16 cellular contexts compared by ENCODE assay signal in genomic region chr3:18723426-18723825, GRCh38.
DNase-seq lines count a peak whose midpoint lies in the region; ATAC-seq lines count a peak whose summit lies in the region.
"Had no signal": no experiment of that assay in that cellular context is flagged by ENCODE, and none has a peak within 500 bp of the region (broad histone marks: within the 10 kb centered on the region; RNA-seq: fewer than 3 reads in every experiment).

No MANE protein-coding gene starts in this region.

- H3K9me3 ChIP-seq in HUES48 (ENCODE audit: control insufficient read depth, insufficient read depth, low read length): no peaks in the 10 kb centered on the region
- H3K9me3 ChIP-seq in HAP-1: no peaks in the 10 kb centered on the region
- H3K9me3 ChIP-seq: sigmoid colon had no signal

- CTCF ChIA-PET in activated CD4-positive, alpha-beta T cell treated with anti-CD3 and anti-CD28 coated beads, Interleukin-2, amount 10 ng/mL, durations not matched to agents 7 days and 5 days (lab: Charles Lee): interaction anchor here (1.4 kb wide), 1 partner anchor 277 kb away, joined by 5 read pairs; no protein-coding TSS in a partner anchor
- CTCF ChIA-PET in activated CD8-positive, alpha-beta T cell treated with anti-CD3 and anti-CD28 coated beads, Interleukin-2, amount 10 ng/mL, durations not matched to agents 7 days and 5 days (lab: Charles Lee): interaction anchor here (2.6 to 4.9 kb wide), 3 partner anchors 7 to 22 kb away, joined by 7 to 54 read pairs (median 44); no protein-coding TSS in a partner anchor

- in situ Hi-C loops in HAP-1 (cut with MboI; ENCODE audit: low sequenced_read_pairs): no loop called here

- H3K27me3 ChIP-seq in HUES48 (ENCODE audit: control insufficient read depth, insufficient read depth, low read length) (no peaks in the 10 kb centered on the region), HAP-1 (ENCODE audit: low read depth) (no peaks in the 10 kb centered on the region)
- H3K27me3 ChIP-seq: sigmoid colon had no signal

- no peak for ATAC-seq in activated CD8-positive, alpha-beta T cell treated with anti-CD3 and anti-CD28 coated beads, Interleukin-2, amount 10 ng/mL, durations not matched to agents 7 days and 5 days
- peak; percentile 6 for ATAC-seq in stimulated activated effector memory CD8-positive, alpha-beta T cell treated with anti-CD3 and anti-CD28 coated beads, Interleukin-12 subunit alpha, Interleukin-12 subunit beta, amount 100 ng/mL, for 72 hours
- ATAC-seq: SK-N-SH treated with all-trans-retinoic acid at 6 μM for 48 hours had no signal

- H3K27ac Mint-ChIP-seq in activated CD4-positive, alpha-beta T cell treated with anti-CD3 and anti-CD28 coated beads, Interleukin-2, amount 10 ng/mL, durations not matched to agents 7 days and 5 days: peak overlapping the region; percentile 92
- H3K27ac Mint-ChIP-seq in activated CD8-positive, alpha-beta T cell treated with anti-CD3 and anti-CD28 coated beads, Interleukin-2, amount 10 ng/mL, durations not matched to agents 7 days and 5 days: peak overlapping the region; percentile 86
- H3K27ac Mint-ChIP-seq in stimulated activated effector memory CD8-positive, alpha-beta T cell treated with anti-CD3 and anti-CD28 coated beads, Interleukin-12 subunit alpha, Interleukin-12 subunit beta, amount 100 ng/mL, for 72 hours: peak overlapping the region; percentile 98

- peaks cover 34% of the 10 kb centered on the region for H3K36me3 Mint-ChIP-seq in activated CD4-positive, alpha-beta T cell treated with anti-CD3 and anti-CD28 coated beads, Interleukin-2, amount 10 ng/mL, durations not matched to agents 7 days and 5 days (ENCODE audit: low read depth)
- peaks cover 38% of the 10 kb centered on the region for H3K36me3 Mint-ChIP-seq in activated CD8-positive, alpha-beta T cell treated with anti-CD3 and anti-CD28 coated beads, Interleukin-2, amount 10 ng/mL, durations not matched to agents 7 days and 5 days (ENCODE audit: low read depth)
- no peaks in the 10 kb centered on the region for H3K36me3 Mint-ChIP-seq in stimulated activated effector memory CD8-positive, alpha-beta T cell treated with anti-CD3 and anti-CD28 coated beads, Interleukin-12 subunit alpha, Interleukin-12 subunit beta, amount 100 ng/mL, for 72 hours

- H3K9me3 Mint-ChIP-seq in activated CD4-positive, alpha-beta T cell treated with anti-CD3 and anti-CD28 coated beads, Interleukin-2, amount 10 ng/mL, durations not matched to agents 7 days and 5 days: peaks cover 25% of the 10 kb centered on the region
- peaks cover 4% of the 10 kb centered on the region for H3K9me3 Mint-ChIP-seq in activated CD8-positive, alpha-beta T cell treated with anti-CD3 and anti-CD28 coated beads, Interleukin-2, amount 10 ng/mL, durations not matched to agents 7 days and 5 days (ENCODE audit: insufficient read depth)
- no peaks in the 10 kb centered on the region for H3K9me3 Mint-ChIP-seq in stimulated activated effector memory CD8-positive, alpha-beta T cell treated with anti-CD3 and anti-CD28 coated beads, Interleukin-12 subunit alpha, Interleukin-12 subunit beta, amount 100 ng/mL, for 72 hours

- POLR2A ChIA-PET in activated CD4-positive, alpha-beta T cell treated with anti-CD3 and anti-CD28 coated beads, Interleukin-2, amount 10 ng/mL, durations not matched to agents 7 days and 5 days (lab: Charles Lee): no interaction called here
- POLR2A ChIA-PET in activated CD8-positive, alpha-beta T cell treated with anti-CD3 and anti-CD28 coated beads, Interleukin-2, amount 10 ng/mL, durations not matched to agents 7 days and 5 days (lab: Charles Lee): interaction anchor here (3.8 kb wide), 1 partner anchor 8 kb away, joined by 37 read pairs; no protein-coding TSS in a partner anchor

- H3K36me3 ChIP-seq in HUES48 (ENCODE audit: control insufficient read depth, insufficient read depth, low read length): no peaks in the 10 kb centered on the region
- H3K36me3 ChIP-seq in HAP-1 (replicated peaks): no peaks in the 10 kb centered on the region
- H3K36me3 ChIP-seq: sigmoid colon had no signal

- peaks cover 74% of the 10 kb centered on the region for H3K4me1 Mint-ChIP-seq in activated CD4-positive, alpha-beta T cell treated with anti-CD3 and anti-CD28 coated beads, Interleukin-2, amount 10 ng/mL, durations not matched to agents 7 days and 5 days
- H3K4me1 Mint-ChIP-seq in activated CD8-positive, alpha-beta T cell treated with anti-CD3 and anti-CD28 coated beads, Interleukin-2, amount 10 ng/mL, durations not matched to agents 7 days and 5 days (ENCODE audit: low read depth): peaks cover 78% of the 10 kb centered on the region
- peaks cover 60% of the 10 kb centered on the region for H3K4me1 Mint-ChIP-seq in stimulated activated effector memory CD8-positive, alpha-beta T cell treated with anti-CD3 and anti-CD28 coated beads, Interleukin-12 subunit alpha, Interleukin-12 subunit beta, amount 100 ng/mL, for 72 hours

- no peak overlapping the region for H3K27ac ChIP-seq in HUES48 (ENCODE audit: low read depth, low read length)
- H3K27ac ChIP-seq: sigmoid colon had no signal

- H3K4me1 ChIP-seq in HUES48 (ENCODE audit: control insufficient read depth, insufficient read depth, low read length): no peaks in the 10 kb centered on the region
- H3K4me1 ChIP-seq in HAP-1: no peaks in the 10 kb centered on the region
- H3K4me1 ChIP-seq: sigmoid colon had no signal

- H3K4me3 ChIP-seq in HUES48 (ENCODE audit: low read depth, low read length) (no peak overlapping the region), HAP-1 (no peak overlapping the region)
- H3K4me3 ChIP-seq: sigmoid colon had no signal

- H3K9ac ChIP-seq in HUES48 (ENCODE audit: low read depth, low read length): 0 out of 2 replicates have a peak overlapping the region, but pooled peaks have one; percentile 25

- no peaks in the 10 kb centered on the region for H3K27me3 Mint-ChIP-seq in activated CD4-positive, alpha-beta T cell treated with anti-CD3 and anti-CD28 coated beads, Interleukin-2, amount 10 ng/mL, durations not matched to agents 7 days and 5 days
- no peaks in the 10 kb centered on the region for H3K27me3 Mint-ChIP-seq in activated CD8-positive, alpha-beta T cell treated with anti-CD3 and anti-CD28 coated beads, Interleukin-2, amount 10 ng/mL, durations not matched to agents 7 days and 5 days (ENCODE audit: low read depth)

- no peak for DNase-seq in activated CD4-positive, alpha-beta T cell treated with anti-CD3 and anti-CD28 coated beads, Interleukin-2, amount 10 ng/mL, durations not matched to agents 7 days and 5 days
- DNase-seq in activated CD4-positive, alpha-beta T cell treated with anti-CD3 and anti-CD28 coated beads for 4 hours: no peak
- DNase-seq in activated CD8-positive, alpha-beta T cell treated with anti-CD3 and anti-CD28 coated beads, Interleukin-2, amount 10 ng/mL, durations not matched to agents 7 days and 5 days: peak; percentile 20
- no peak for DNase-seq in stimulated activated effector memory CD8-positive, alpha-beta T cell treated with anti-CD3 and anti-CD28 coated beads, Interleukin-12 subunit alpha, Interleukin-12 subunit beta, amount 100 ng/mL, for 72 hours (ENCODE audit: low spot score in 2 of 2)
- DNase-seq in NCI-H2081 (lab: John Stamatoyannopoulos, UW) (no peak), retina (no peak), HAP-1 (ENCODE audit: low spot score in 2 of 2) (no peak)
- DNase-seq: ACHN; activated CD4-positive, alpha-beta T cell treated with anti-CD3 and anti-CD28 coated beads, Interleukin-2, amount 50 U/mL, for 1 hour; DMS 273 treated with DMSO at 0.1 percent for 48 hours; foreskin melanocyte; NCI-H1436; sigmoid colon; stimulated activated CD4-positive, alpha-beta T cell treated with anti-CD3 and anti-CD28 coated beads, Interleukin-4, amount 100 ng/mL, for 24 hours had no signal

- H3K4me3 Mint-ChIP-seq in activated CD4-positive, alpha-beta T cell treated with anti-CD3 and anti-CD28 coated beads, Interleukin-2, amount 10 ng/mL, durations not matched to agents 7 days and 5 days: peak overlapping the region; percentile 46
- H3K4me3 Mint-ChIP-seq in activated CD8-positive, alpha-beta T cell treated with anti-CD3 and anti-CD28 coated beads, Interleukin-2, amount 10 ng/mL, durations not matched to agents 7 days and 5 days: no peak overlapping the region
- peak overlapping the region; percentile 59 for H3K4me3 Mint-ChIP-seq in stimulated activated effector memory CD8-positive, alpha-beta T cell treated with anti-CD3 and anti-CD28 coated beads, Interleukin-12 subunit alpha, Interleukin-12 subunit beta, amount 100 ng/mL, for 72 hours
